Comparison of ENCODE assay signal across 31 cellular contexts in the genomic region with DNA sequence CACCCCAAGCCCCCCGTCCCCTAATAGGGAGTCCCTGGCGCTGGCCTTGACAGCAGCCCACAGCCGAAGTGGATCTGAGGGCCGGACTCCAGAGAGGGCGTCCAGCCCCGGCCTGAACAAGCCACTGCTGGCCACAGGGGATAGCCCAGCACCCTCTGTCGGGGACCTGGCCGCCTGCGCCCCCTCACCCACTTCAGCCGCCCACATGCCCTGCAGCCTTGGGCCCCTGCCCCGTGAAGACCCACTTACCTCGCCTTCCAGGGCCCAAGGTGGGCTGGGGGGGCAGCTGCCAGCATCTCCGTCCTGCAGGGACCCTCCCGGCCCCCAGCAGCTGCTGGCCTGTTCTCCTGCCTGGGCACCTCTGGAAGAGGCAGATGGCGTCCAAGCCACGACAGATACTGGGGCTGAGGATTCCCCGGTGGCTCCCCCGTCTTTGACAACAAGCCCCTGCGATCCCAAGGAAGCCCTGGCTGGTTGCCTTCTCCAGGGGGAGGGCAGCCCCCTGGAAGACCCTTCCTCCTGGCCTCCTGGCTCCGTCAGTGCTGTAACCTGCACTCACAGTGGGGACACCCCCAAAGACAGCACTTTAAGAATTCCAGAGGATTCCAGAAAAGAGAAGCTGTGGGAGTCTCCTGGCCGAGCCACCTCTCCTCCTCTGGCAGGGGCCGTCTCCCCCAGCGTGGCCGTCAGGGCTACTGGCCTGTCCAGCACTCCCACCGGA.
"Had no signal": no experiment of that assay in that cellular context is flagged by ENCODE, and none has a peak within 500 bp of the region (broad histone marks: within the 10 kb centered on the region; RNA-seq: fewer than 3 reads in every experiment).

No MANE protein-coding gene starts in this region.

- H3K9me3 ChIP-seq: ovary, psoas muscle, spleen, stomach, thoracic aorta, thyroid gland, tibial nerve, upper lobe of left lung, vagina had no signal

- H3K4me1 Mint-ChIP-seq: neural crest cell had no signal

- H3K4me3 Mint-ChIP-seq: naive thymus-derived CD8-positive, alpha-beta T cell; nephron progenitor cell; neural crest cell; stimulated activated memory B cell treated with anti-CD40 and anti-IgM and Interleukin-4, amounts not matched to agents 10 μg/mL and 1 μg/mL and 100 μg/mL, for 72 hours had no signal

- ATAC-seq: naive thymus-derived CD8-positive, alpha-beta T cell; psoas muscle; right cardiac atrium; sciatic nerve; stimulated activated memory B cell treated with anti-CD40 and anti-IgM and Interleukin-4, amounts not matched to agents 10 μg/mL and 1 μg/mL and 100 μg/mL, for 72 hours; stimulated activated naive CD8-positive, alpha-beta T cell treated with anti-CD3 and anti-CD28 coated beads, Interleukin-15, Interleukin-2, amounts not matched to agents 100 U/mL and 50 U/mL, for 24 hours had no signal

- H3K79me2 ChIP-seq: parathyroid adenoma had no signal

- DNase-seq: naive B cell; naive thymus-derived CD8-positive, alpha-beta T cell; nephron progenitor cell; occipital lobe; ovary; posterior cingulate gyrus; psoas muscle; spleen; stimulated activated CD4-positive, alpha-beta T cell treated with anti-CD3 and anti-CD28 coated beads, Interleukin-12 subunit alpha, Interleukin-12 subunit beta, amount 100 ng/mL, for 4 hours; stimulated activated CD4-positive, alpha-beta T cell treated with anti-CD3 and anti-CD28 coated beads, Interleukin-1b, Interleukin-23, amount 100 ng/mL, for 48 hours; stimulated activated CD4-positive, alpha-beta T cell treated with anti-CD3 and anti-CD28 coated beads, Interleukin-4, amount 100 ng/mL, for 1 hour; stimulated activated CD4-positive, alpha-beta T cell treated with anti-CD3 and anti-CD28 coated beads, Interleukin-4, amount 100 ng/mL, for 4 hours; stimulated activated CD8-positive, alpha-beta memory T cell treated with anti-CD3 and anti-CD28 coated beads, Interleukin-4, amount 100 ng/mL, for 48 hours; stimulated activated naive CD4-positive, alpha-beta T cell; stimulated activated naive CD8-positive, alpha-beta T cell treated with anti-CD3 and anti-CD28 coated beads, Interleukin-15, Interleukin-2, amounts not matched to agents 100 U/mL and 50 U/mL, for 24 hours; stomach; thyroid gland; trophoblast cell had no signal

- H3K27ac Mint-ChIP-seq: naive B cell; nephron progenitor cell; progenitor cell of endocrine pancreas; stimulated activated memory B cell treated with anti-CD40 and anti-IgM and Interleukin-4, amounts not matched to agents 10 μg/mL and 1 μg/mL and 100 μg/mL, for 72 hours had no signal

- H3K4me1 ChIP-seq: parathyroid adenoma had no signal

- H3K9ac ChIP-seq: parathyroid adenoma had no signal

- H2AFZ ChIP-seq: parathyroid adenoma had no signal

- H3K36me3 ChIP-seq: ovary, spleen, stomach, thoracic aorta, thyroid gland, tibial nerve, upper lobe of left lung, vagina had no signal

- H3K27me3 Mint-ChIP-seq: naive B cell; naive thymus-derived CD8-positive, alpha-beta T cell; stimulated activated memory B cell treated with anti-CD40 and anti-IgM and Interleukin-4, amounts not matched to agents 10 μg/mL and 1 μg/mL and 100 μg/mL, for 72 hours had no signal

- FAIRE-seq: urothelium cell line had no signal

- H3K4me3 ChIP-seq: ovary, psoas muscle, skin epidermis, smooth muscle cell, spleen, stomach, thoracic aorta, thyroid gland, tibial nerve, upper lobe of left lung, vagina had no signal

- H3K27me3 ChIP-seq: ovary, thyroid gland, vagina had no signal

- H3K9me3 Mint-ChIP-seq: naive B cell; naive thymus-derived CD8-positive, alpha-beta T cell; nephron progenitor cell; neural crest cell; stimulated activated memory B cell treated with anti-CD40 and anti-IgM and Interleukin-4, amounts not matched to agents 10 μg/mL and 1 μg/mL and 100 μg/mL, for 72 hours had no signal

- H3K4me2 ChIP-seq: smooth muscle cell had no signal

- H3K27ac ChIP-seq: ovary, parathyroid adenoma, psoas muscle, skin epidermis, spleen, stomach, thoracic aorta, thyroid gland, tibial nerve, upper lobe of left lung, vagina had no signal
